In the genomic region with DNA sequence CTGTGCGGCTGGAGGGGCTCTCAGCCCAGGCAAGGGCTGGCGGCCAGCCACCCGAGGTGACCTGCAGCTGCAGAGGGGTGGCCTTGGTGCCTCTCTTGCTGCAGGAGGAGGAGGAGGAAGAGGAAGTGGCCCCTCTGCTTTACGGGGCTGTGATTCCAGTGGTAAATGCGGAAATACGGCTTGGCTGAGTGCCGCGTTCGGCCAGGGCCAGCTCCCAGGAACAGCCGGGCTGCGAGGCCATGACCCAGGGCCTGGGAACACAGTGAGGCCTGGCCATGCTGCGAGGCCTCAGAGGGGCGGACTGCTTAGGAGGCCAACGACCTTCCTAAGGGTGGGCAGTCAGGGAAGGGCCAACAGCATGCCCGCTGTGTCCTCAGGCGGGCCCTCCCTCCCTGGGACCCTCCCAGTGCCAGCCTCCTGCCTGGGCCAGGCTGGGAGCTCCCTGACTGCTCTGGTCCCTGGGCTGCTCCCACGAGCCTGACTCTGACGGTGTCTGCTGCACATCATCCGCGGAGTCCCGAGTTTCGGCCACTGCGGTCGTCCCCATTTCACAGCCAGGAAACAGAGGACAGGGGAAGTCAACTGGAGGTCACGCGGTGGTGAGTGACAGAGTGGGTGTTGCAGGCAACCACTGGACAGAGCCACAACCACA, we compare ENCODE assay signal across 1 cellular context.
TF ChIP-seq lines count a peak whose summit lies in the region.

No MANE protein-coding gene starts in this region.

TF ChIP-seq in HepG2, 621 proteins besides CTCF, POLR2A, EP300 and RAD21 (continued from another document and continues in another):
- peak; percentile 42; the same call in 1 of the 2 replicates for TF ChIP-seq ARID4A (CRISPR knock-in tag; IDR thresholded peaks at IDR 0.05; ENCODE audit: borderline replicate concordance)
- no peak for TF ChIP-seq ZNF597 (CRISPR knock-in tag; IDR thresholded peaks at IDR 0.05)
- no peak for TF ChIP-seq ZNF670 (CRISPR knock-in tag; IDR thresholded peaks at IDR 0.05; ENCODE audit: borderline replicate concordance)
- no peak for TF ChIP-seq REPIN1 (CRISPR knock-in tag; IDR thresholded peaks at IDR 0.05; ENCODE audit: borderline replicate concordance, low read depth)
- TF ChIP-seq MIXL1 (CRISPR knock-in tag; IDR thresholded peaks at IDR 0.05) = no peak
- TF ChIP-seq KIAA2018 (CRISPR knock-in tag; IDR thresholded peaks at IDR 0.05; ENCODE audit: borderline replicate concordance) = no peak
- no peak for TF ChIP-seq FOXP1 (IDR thresholded peaks at IDR 0.05)
- TF ChIP-seq FOXP1 (CRISPR knock-in tag; IDR thresholded peaks at IDR 0.05) = no peak
- 0 out of 2 replicates have a peak, but pooled peaks have one; percentile 22 for TF ChIP-seq ZNF772 (CRISPR knock-in tag; IDR thresholded peaks at IDR 0.05)
- TF ChIP-seq AGO2 (optimal IDR thresholded peaks at IDR 0.05; ENCODE audit: low read depth, low read length) = no peak
- no peak for TF ChIP-seq GPN1 (CRISPR knock-in tag; IDR thresholded peaks at IDR 0.05; ENCODE audit: borderline replicate concordance)
- TF ChIP-seq ZNF235 (CRISPR knock-in tag; IDR thresholded peaks at IDR 0.05; ENCODE audit: borderline replicate concordance) = no peak
- no peak for TF ChIP-seq JUN (CRISPR knock-in tag; IDR thresholded peaks at IDR 0.05)
- TF ChIP-seq SMYD3 (CRISPR knock-in tag; IDR thresholded peaks at IDR 0.05) = no peak
- no peak for TF ChIP-seq NRL (CRISPR knock-in tag; IDR thresholded peaks at IDR 0.05; ENCODE audit: borderline replicate concordance)
- no peak for TF ChIP-seq ZBTB44 (CRISPR knock-in tag; IDR thresholded peaks at IDR 0.05)
- no peak for TF ChIP-seq TSC22D2 (CRISPR knock-in tag; IDR thresholded peaks at IDR 0.05; ENCODE audit: borderline replicate concordance)
- no peak for TF ChIP-seq HNRNPH1 (optimal IDR thresholded peaks at IDR 0.05; ENCODE audit: low read depth, low read length)
- TF ChIP-seq ATF1 (CRISPR knock-in tag; IDR thresholded peaks at IDR 0.05) = no peak
- no peak for TF ChIP-seq ZNF317 (CRISPR knock-in tag; IDR thresholded peaks at IDR 0.05)
- no peak for TF ChIP-seq ASH2L (IDR thresholded peaks at IDR 0.05; ENCODE audit: insufficient read length, low read depth, low read length)
- no peak for TF ChIP-seq ZNF839 (CRISPR knock-in tag; IDR thresholded peaks at IDR 0.05; ENCODE audit: borderline replicate concordance)
- TF ChIP-seq ZBTB37 (CRISPR knock-in tag; IDR thresholded peaks at IDR 0.05) = no peak
- peak; percentile 30; the same call in 1 of the 2 replicates for TF ChIP-seq TBX2 (CRISPR knock-in tag; IDR thresholded peaks at IDR 0.05; ENCODE audit: borderline replicate concordance)
- TF ChIP-seq MATR3 (CRISPR knock-in tag; IDR thresholded peaks at IDR 0.05) = no peak
- TF ChIP-seq, protein P1, sequence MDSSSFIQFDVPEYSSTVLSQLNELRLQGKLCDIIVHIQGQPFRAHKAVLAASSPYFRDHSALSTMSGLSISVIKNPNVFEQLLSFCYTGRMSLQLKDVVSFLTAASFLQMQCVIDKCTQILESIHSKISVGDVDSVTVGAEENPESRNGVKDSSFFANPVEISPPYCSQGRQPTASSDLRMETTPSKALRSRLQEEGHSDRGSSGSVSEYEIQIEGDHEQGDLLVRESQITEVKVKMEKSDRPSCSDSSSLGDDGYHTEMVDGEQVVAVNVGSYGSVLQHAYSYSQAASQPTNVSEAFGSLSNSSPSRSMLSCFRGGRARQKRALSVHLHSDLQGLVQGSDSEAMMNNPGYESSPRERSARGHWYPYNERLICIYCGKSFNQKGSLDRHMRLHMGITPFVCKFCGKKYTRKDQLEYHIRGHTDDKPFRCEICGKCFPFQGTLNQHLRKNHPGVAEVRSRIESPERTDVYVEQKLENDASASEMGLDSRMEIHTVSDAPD (CRISPR knock-in tag; IDR thresholded peaks at IDR 0.05) = no peak
- TF ChIP-seq GLMP (CRISPR knock-in tag; IDR thresholded peaks at IDR 0.05; ENCODE audit: borderline replicate concordance) = no peak
- TF ChIP-seq ZBTB7B (CRISPR knock-in tag; IDR thresholded peaks at IDR 0.05) = 0 out of 2 replicates have a peak, but pooled peaks have one; percentile 37
- TF ChIP-seq MTA1 (CRISPR knock-in tag; IDR thresholded peaks at IDR 0.05; ENCODE audit: borderline replicate concordance) = no peak
- TF ChIP-seq ZBTB10 (CRISPR knock-in tag; IDR thresholded peaks at IDR 0.05; ENCODE audit: borderline replicate concordance) = no peak
